11 cellular contexts compared by ENCODE assay signal in genomic region chr1:163069655-163070277, GRCh38. TPM values are rescaled to one million over a fixed set of nuclear protein-coding genes. Genes with fewer than 3 reads are reported as not detected.
A peak's percentile ranks its signal among the peaks of the same experiment; 100 is the strongest.
DNase-seq lines count a peak whose midpoint lies in the region; ATAC-seq and TF ChIP-seq lines count a peak whose summit lies in the region.
"Had no signal": no experiment of that assay in that cellular context is flagged by ENCODE, and none has a peak within 500 bp of the region (broad histone marks: within the 10 kb centered on the region; RNA-seq: fewer than 3 reads in every experiment).

No MANE protein-coding gene starts in this region.

- H3K27ac ChIP-seq in AG04450 (ENCODE audit: low read depth, low read length) (no peak overlapping the region), Panc1 (ENCODE audit: low read length) (no peak overlapping the region), osteoblast (ENCODE audit: low read depth, low read length) (peak overlapping the region; percentile 82)
- no peak overlapping the region for H3K27ac ChIP-seq in effector memory CD4-positive, alpha-beta T cell (ENCODE audit: insufficient read depth, low read length, poor library complexity, severe bottlenecking)

- TF ChIP-seq CTCF in AG04450 (IDR thresholded peaks at IDR 0.05; ENCODE audit: low read depth, low read length) (no peak), Panc1 (IDR thresholded peaks at IDR 0.05) (no peak; the same call in 1 of the 2 replicates), fibroblast of mammary gland (conservative IDR thresholded peaks at IDR 0.05; ENCODE audit: control insufficient read depth, insufficient read depth, low read depth, low read length) (no peak), osteoblast (IDR thresholded peaks at IDR 0.05; ENCODE audit: extremely low read depth, low read depth, low read length) (no peak)

- DNase-seq in AG04450 (ENCODE audit: low read depth, low spot score) (no peak), Panc1 (ENCODE audit: low read depth, low spot score) (no peak), fibroblast of mammary gland (ENCODE audit: low read depth) (no peak), osteoblast (ENCODE audit: insufficient read length, low spot score, missing footprints) (no peak), MG63 (no peak)
- DNase-seq in effector memory CD4-positive, alpha-beta T cell, result no peak
- DNase-seq: activated CD4-positive, CD25-positive, alpha-beta regulatory T cell had no signal

- H4K20me1 ChIP-seq in osteoblast (ENCODE audit: insufficient read depth, low read length), result no peaks in the 10 kb centered on the region
- H4K20me1 ChIP-seq: BLaER1 treated with 17β-estradiol and CSF1 and Interleukin-3, amounts not matched to agents 10 nM and 100 nM had no signal

- POLR2A ChIA-PET in AG04450 (lab: Yijun Ruan, JAX), result interaction anchor here (0.6 to 1.2 kb wide), 6 partner anchors 164 to 252 kb away, joined by 3 to 7 read pairs (median 4); partner anchors contain the start of gene NUF2
- POLR2A ChIA-PET in Panc1 (lab: Charles Lee), result no interaction called here

- H3K36me3 ChIP-seq in Panc1 (ENCODE audit: control insufficient read depth, insufficient read depth, low read length) (no peaks in the 10 kb centered on the region), osteoblast (ENCODE audit: insufficient read depth, low read length) (peaks cover 29% of the 10 kb centered on the region), MG63 (no peaks in the 10 kb centered on the region)
- no peaks in the 10 kb centered on the region for H3K36me3 ChIP-seq in effector memory CD4-positive, alpha-beta T cell (ENCODE audit: control insufficient read depth, insufficient read depth, low read length)
- H3K36me3 ChIP-seq: BLaER1 treated with 17β-estradiol and CSF1 and Interleukin-3, amounts not matched to agents 10 nM and 100 nM had no signal

- H3K27me3 ChIP-seq in AG04450 (ENCODE audit: control insufficient read depth, insufficient read depth, low read length) (no peaks in the 10 kb centered on the region), Panc1 (ENCODE audit: control insufficient read depth, insufficient read depth, low read length) (peaks cover 12% of the 10 kb centered on the region), osteoblast (ENCODE audit: insufficient read depth, low read length) (no peaks in the 10 kb centered on the region), MG63 (peaks cover 9% of the 10 kb centered on the region; the same call in 1 of the 2 replicates)
- no peaks in the 10 kb centered on the region for H3K27me3 ChIP-seq in effector memory CD4-positive, alpha-beta T cell (replicated peaks; ENCODE audit: control insufficient read depth, insufficient read depth, low read length, poor library complexity, severe bottlenecking)

- H3K9me3 ChIP-seq in AG04450 (ENCODE audit: control insufficient read depth, insufficient read depth, low read length) (no peaks in the 10 kb centered on the region), Panc1 (ENCODE audit: control insufficient read depth, insufficient read depth, low read depth, low read length) (no peaks in the 10 kb centered on the region), osteoblast (ENCODE audit: low read depth, low read length) (no peaks in the 10 kb centered on the region), MG63 (no peaks in the 10 kb centered on the region)
- H3K9me3 ChIP-seq in effector memory CD4-positive, alpha-beta T cell (ENCODE audit: control insufficient read depth, low read length), result no peaks in the 10 kb centered on the region
- H3K9me3 ChIP-seq: BLaER1 treated with 17β-estradiol and CSF1 and Interleukin-3, amounts not matched to agents 10 nM and 100 nM had no signal

- ATAC-seq in Panc1 (no peak), GM21723 (IDR thresholded peaks at IDR 0.05; ENCODE audit: unreplicated experiment) (no peak), GM21381 (IDR thresholded peaks at IDR 0.05; ENCODE audit: unreplicated experiment) (no peak)
- ATAC-seq: activated T-helper 17 cell treated with anti-CD3 and anti-CD28 coated beads, Interleukin-2, amount 50 U/mL, for 72 hours had no signal

- in situ Hi-C loops in Panc1 (cut with HindIII; ENCODE audit: low pct_unique_long_range_greater_than_20kb, low sequenced_read_pairs), result no loop called here

- peak overlapping the region; percentile 54 for H3K4me3 ChIP-seq in AG04450 (ENCODE audit: low read depth, low read length)
- peak overlapping the region; percentile 30 to 39; a peak in 3 of 4 replicates for H3K4me3 ChIP-seq in Panc1 (ENCODE audit: low read depth in 2 of 2, low read length in 2 of 2)
- H3K4me3 ChIP-seq in fibroblast of mammary gland (ENCODE audit: control insufficient read depth, low read depth, low read length), result peak overlapping the region; percentile 68
- peak overlapping the region; percentile 83 for H3K4me3 ChIP-seq in osteoblast (ENCODE audit: insufficient read depth, low read length)
- no peak overlapping the region for H3K4me3 ChIP-seq in MG63
- no peak overlapping the region for H3K4me3 ChIP-seq in effector memory CD4-positive, alpha-beta T cell (ENCODE audit: insufficient read depth, low read depth, low read length, poor library complexity, severe bottlenecking)

- intact Hi-C loops in Panc1 (cut with micrococcal nuclease; ENCODE audit: unreplicated experiment), result loop anchor here (1.0 to 5.0 kb wide), 4 partner anchors 105 to 247 kb away; no protein-coding TSS in a partner anchor

- peaks cover 44% of the 10 kb centered on the region for H3K79me2 ChIP-seq in osteoblast (ENCODE audit: insufficient read depth, low read length)

- H3K4me2 ChIP-seq in osteoblast (ENCODE audit: insufficient read depth, low read length), result peak overlapping the region; percentile 88

- H2AFZ ChIP-seq in osteoblast (ENCODE audit: low read length), result peak overlapping the region; percentile 2

- H3K4me1 ChIP-seq in Panc1 (ENCODE audit: control insufficient read depth, insufficient read depth, low read length), result no peaks in the 10 kb centered on the region
- peaks cover 28% of the 10 kb centered on the region for H3K4me1 ChIP-seq in osteoblast (ENCODE audit: insufficient read depth, low read length)
- H3K4me1 ChIP-seq in effector memory CD4-positive, alpha-beta T cell (ENCODE audit: control insufficient read depth, insufficient read depth, low read length, poor library complexity, severe bottlenecking), result no peaks in the 10 kb centered on the region

- BruUV-seq in Panc1 (replicated peaks; lab: Mats Ljungman, UMichigan), result no TSS peak

- CTCF ChIA-PET in AG04450 (lab: Charles Lee), result interaction anchor here (0.5 to 9.1 kb wide), 45 partner anchors 12 to 378 kb away, joined by 3 to 260 read pairs (median 4); partner anchors contain the start of genes CCDC190, NUF2 and RGS5
- CTCF ChIA-PET in Panc1 (lab: Charles Lee), result interaction anchor here (0.8 to 1.2 kb wide), 2 partner anchors 103 to 190 kb away, joined by 3 to 4 read pairs; no protein-coding TSS in a partner anchor

RNA-seq across cellular contexts. Expression of gene RGS4, which starts 0.6 kb away (rescaled TPM):
- 20.2 and 22.0 TPM in 2 replicates for polyA plus RNA-seq in AG04450 (2011; rRNA removed)
- polyA minus RNA-seq in AG04450 (2011; rRNA and poly(A)+ RNA removed), result 6.9 and 9.9 TPM in 2 replicates
- total RNA-seq in Panc1 (2021; ENCODE audit: unreplicated experiment) (0.26 TPM), osteoblast (130 and 142 TPM in 2 replicates)
- 0.29 TPM for polyA plus RNA-seq in Panc1 (2012; ENCODE audit: insufficient read length)
- 6.4 and 10.4 TPM in 2 replicates for total RNA-seq in MG63 (2014; rRNA removed; shearing (Covaris generic); ENCODE audit: low replicate concordance)
- total RNA-seq: activated T-helper 17 cell treated with anti-CD3 and anti-CD28 coated beads, Interleukin-2, amount 50 U/mL, for 72 hours had no signal

Comparison
In these comparisons a context has a peak if more than half of its experiments do, and no peak if none do; other contexts are left out.
1. H3K4me3 ChIP-seq: peak in AG04450 (single experiment), Panc1 (2 of 2), fibroblast of mammary gland (single experiment) and osteoblast (single experiment); none in MG63 (single experiment) and effector memory CD4-positive, alpha-beta T cell (single experiment).
2. RNA of gene RGS4, which starts 0.6 kb away (total RNA-seq): 130 to 142 TPM in osteoblast; 6.4 to 10.4 TPM in MG63 and 0.26 TPM in Panc1 (single experiment); every median in the first group is over 10 times any median in the second.